In the genomic region with DNA sequence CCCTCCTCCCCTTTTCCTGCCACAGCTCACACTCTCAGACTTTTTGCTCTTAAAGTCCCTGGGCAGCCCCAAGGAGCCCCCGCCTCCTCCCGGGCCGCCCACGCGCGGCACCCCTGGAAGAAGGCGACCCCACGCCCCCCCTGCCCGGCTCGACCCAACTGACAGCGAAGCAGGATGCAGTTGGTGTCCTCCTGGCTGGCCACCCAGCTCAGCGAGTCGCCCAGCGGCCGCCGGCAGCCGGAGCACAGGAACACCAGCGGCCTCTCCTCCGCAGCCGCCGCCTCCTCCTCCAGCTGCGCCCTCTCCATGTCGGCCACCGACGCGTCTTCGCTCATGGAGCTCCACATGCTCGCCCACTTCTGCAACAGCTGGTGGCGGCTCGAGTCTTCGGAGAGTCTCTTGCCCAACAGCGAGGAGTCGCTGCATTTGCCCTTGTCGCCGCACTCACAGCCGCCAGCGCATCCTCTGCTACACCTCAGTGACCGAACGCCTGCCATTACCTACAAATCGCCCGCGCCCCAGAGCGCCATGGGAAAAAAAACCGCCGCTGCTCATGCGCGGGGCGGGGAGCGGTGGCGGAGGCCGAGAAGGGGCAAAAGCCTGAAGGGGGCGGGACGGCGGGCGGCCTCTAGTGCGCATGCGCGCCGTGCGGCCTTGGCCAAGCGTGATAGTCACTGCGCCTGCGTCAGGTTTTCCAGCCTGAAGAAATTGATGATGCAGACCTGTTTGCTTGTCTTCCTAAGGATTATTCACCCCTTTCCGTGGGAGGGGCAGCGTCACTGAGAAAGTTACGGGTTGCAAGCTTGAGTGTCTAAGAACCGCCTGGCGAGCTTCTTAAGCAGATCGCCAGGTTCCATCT, we compare ENCODE assay signal across 8 cellular contexts. TPM values are rescaled to one million over a fixed set of nuclear protein-coding genes. Genes with fewer than 3 reads are reported as not detected.
DNase-seq lines count a peak whose midpoint lies in the region; ATAC-seq, FAIRE-seq and TF ChIP-seq lines count a peak whose summit lies in the region.

A gene with protein sequence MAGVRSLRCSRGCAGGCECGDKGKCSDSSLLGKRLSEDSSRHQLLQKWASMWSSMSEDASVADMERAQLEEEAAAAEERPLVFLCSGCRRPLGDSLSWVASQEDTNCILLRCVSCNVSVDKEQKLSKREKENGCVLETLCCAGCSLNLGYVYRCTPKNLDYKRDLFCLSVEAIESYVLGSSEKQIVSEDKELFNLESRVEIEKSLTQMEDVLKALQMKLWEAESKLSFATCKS (minus strand): TSS at position 532 of the 859 bp plus-strand sequence. CDS start 35 bp downstream, at position 497.

- H3K9me3 ChIP-seq in OCI-LY3 (ENCODE audit: insufficient read depth, low read length) (no peaks in the 10 kb centered on the region), endothelial cell of umbilical vein (replicated peaks; ENCODE audit: control insufficient read depth, insufficient read depth, low read length) (no peaks in the 10 kb centered on the region)

- H3K4me1 ChIP-seq in OCI-LY3 (ENCODE audit: low read length): peaks cover 11% of the 10 kb centered on the region
- H3K4me1 ChIP-seq in endothelial cell of umbilical vein (ENCODE audit: control insufficient read depth, extremely low read depth, insufficient read depth, low read length): peaks cover 16% of the 10 kb centered on the region

- TF ChIP-seq CTCF in OCI-LY3 (IDR thresholded peaks at IDR 0.05; ENCODE audit: low read depth, low read length) (no peak), endothelial cell of umbilical vein (IDR thresholded peaks at IDR 0.05; ENCODE audit: extremely low read depth in 1 of 2, insufficient read depth in 1 of 2, low read depth in 1 of 2, low read length in 2 of 2) (no peak)

- DNase-seq in D341Med (ENCODE audit: low spot score) (peak; percentile 99), HuH-7 (ENCODE audit: low spot score) (peak; percentile 87), endothelial cell of umbilical vein (ENCODE audit: low read depth, low spot score) (peak; percentile 97), middle frontal gyrus (ENCODE audit: extremely low spot score, low spot score) (peak; percentile 90)
- peak; percentile 99 for DNase-seq in activated CD8-positive, alpha-beta memory T cell treated with anti-CD3 and anti-CD28 coated beads, Interleukin-2, amount 50 U/mL, for 48 hours
- DNase-seq in stimulated activated CD8-positive, alpha-beta memory T cell treated with anti-CD3 and anti-CD28 coated beads, Interleukin-2, amount 100 ng/mL, for 48 hours (ENCODE audit: low read depth in 2 of 2): peak; percentile 98

- H4K20me1 ChIP-seq in OCI-LY3 (ENCODE audit: insufficient read depth, low read length) (no peaks in the 10 kb centered on the region), endothelial cell of umbilical vein (replicated peaks; ENCODE audit: control insufficient read depth, extremely low read depth, insufficient read depth, low read length) (no peaks in the 10 kb centered on the region)

- peak within 1 kb of the TSS; percentile 65; the same call in 1 of the 2 replicates for H2AFZ ChIP-seq in OCI-LY3 (ENCODE audit: low read depth, low read length)
- H2AFZ ChIP-seq in endothelial cell of umbilical vein (ENCODE audit: low read depth, low read length): peak within 1 kb of the TSS; percentile 79

- H3K27ac ChIP-seq in OCI-LY3 (ENCODE audit: low read length): no peak within 1 kb of the TSS
- H3K27ac ChIP-seq in endothelial cell of umbilical vein (ENCODE audit: insufficient read depth, low read depth, low read length): peak within 1 kb of the TSS; percentile 31

- H3K36me3 ChIP-seq in OCI-LY3 (replicated peaks; ENCODE audit: low read depth, low read length): no peaks in the 10 kb centered on the region
- no peaks in the 10 kb centered on the region for H3K36me3 ChIP-seq in endothelial cell of umbilical vein (ENCODE audit: control insufficient read depth in 2 of 2, extremely low read depth in 1 of 2, insufficient read depth in 2 of 2, low read length in 2 of 2)

- peaks cover 33% of the 10 kb centered on the region for H3K79me2 ChIP-seq in OCI-LY3 (ENCODE audit: low read length)
- H3K79me2 ChIP-seq in endothelial cell of umbilical vein (ENCODE audit: control insufficient read depth, insufficient read depth, low read length): peaks cover 13% of the 10 kb centered on the region

- ATAC-seq in GM21515 (IDR thresholded peaks at IDR 0.05; ENCODE audit: unreplicated experiment): peak; percentile 93

- no TSS peak for BruUV-seq in endothelial cell of umbilical vein (replicated peaks; lab: Mats Ljungman, UMichigan)

- no peaks in the 10 kb centered on the region for H3K27me3 ChIP-seq in OCI-LY3 (ENCODE audit: low read depth, low read length)
- no peaks in the 10 kb centered on the region for H3K27me3 ChIP-seq in endothelial cell of umbilical vein (ENCODE audit: control insufficient read depth in 2 of 2, insufficient read depth in 2 of 2, low read length in 2 of 2)

- peak within 1 kb of the TSS; percentile 86 for H3K4me3 ChIP-seq in OCI-LY3 (ENCODE audit: low read length)
- peak within 1 kb of the TSS; percentile 63 to 90 (median 87) for H3K4me3 ChIP-seq in endothelial cell of umbilical vein (replicated peaks in 1 of 3; ENCODE audit: insufficient read depth in 1 of 3, low read depth in 1 of 3, low read length in 3 of 3)

- dilution Hi-C loops in endothelial cell of umbilical vein (cut with MboI; ENCODE audit: extremely low pct_ligation_motif_present, low sequenced_read_pairs): no loop called here

- H3K9ac ChIP-seq in OCI-LY3 (ENCODE audit: low read length): peak within 1 kb of the TSS; percentile 70
- H3K9ac ChIP-seq in endothelial cell of umbilical vein (replicated peaks; ENCODE audit: extremely low read depth, insufficient read depth, low read length): peak within 1 kb of the TSS; percentile 64

- FAIRE-seq in endothelial cell of umbilical vein (lab: Jason Lieb, UNC): peak; percentile 97

- peak within 1 kb of the TSS; percentile 90 for H3K4me2 ChIP-seq in OCI-LY3 (ENCODE audit: low read length)
- peak within 1 kb of the TSS; percentile 97 for H3K4me2 ChIP-seq in endothelial cell of umbilical vein (ENCODE audit: insufficient read depth, low read length)

- intact Hi-C loops in endothelial cell of umbilical vein (cut with micrococcal nuclease): loop anchor here (1.0 to 2.0 kb wide), 2 partner anchors 323 to 548 kb away; no protein-coding TSS in a partner anchor

- CTCF ChIA-PET in endothelial cell of umbilical vein (lab: Charles Lee): interaction anchor here (0.6 to 0.8 kb wide), 4 partner anchors 22 to 413 kb away, joined by 3 read pairs; no protein-coding TSS in a partner anchor

- H3K9me1 ChIP-seq in endothelial cell of umbilical vein (replicated peaks; ENCODE audit: control insufficient read depth, extremely low read depth, insufficient read depth, low read length): no peaks in the 10 kb centered on the region

- POLR2A ChIA-PET in endothelial cell of umbilical vein (lab: Charles Lee): interaction anchor here (0.5 to 0.6 kb wide), 2 partner anchors 9 to 114 kb away, joined by 3 to 4 read pairs; no protein-coding TSS in a partner anchor

- peak; percentile 84 for TF ChIP-seq POLR2A in endothelial cell of umbilical vein (IDR thresholded peaks at IDR 0.05; ENCODE audit: low read depth, low read length)

TF ChIP-seq in endothelial cell of umbilical vein, 7 proteins besides CTCF, POLR2A, EP300 and RAD21:
- TF ChIP-seq POLR2AphosphoS5 (IDR thresholded peaks at IDR 0.05; ENCODE audit: insufficient read depth, low read depth, low read length): peak; percentile 77
- TF ChIP-seq FOS (IDR thresholded peaks at IDR 0.05; ENCODE audit: borderline replicate concordance, insufficient read depth, low read length): no peak
- TF ChIP-seq MAX (IDR thresholded peaks at IDR 0.05; ENCODE audit: insufficient read depth, insufficient read length): peak; percentile 1
- TF ChIP-seq JUN (IDR thresholded peaks at IDR 0.05; ENCODE audit: borderline replicate concordance, insufficient read depth, insufficient read length, low read depth): no peak
- TF ChIP-seq GATA2 (IDR thresholded peaks at IDR 0.05; ENCODE audit: insufficient read depth, insufficient read length, low read depth, low read length): no peak
- no peak for TF ChIP-seq MYC (IDR thresholded peaks at IDR 0.05; ENCODE audit: low read depth, low read length)
- TF ChIP-seq EZH2 (IDR thresholded peaks at IDR 0.05; ENCODE audit: borderline replicate concordance, low read depth, low read length, severe bottlenecking): no peak

RNA-seq across cellular contexts. Expression of the gene that starts here (rescaled TPM):
- total RNA-seq in endothelial cell of umbilical vein: 19.4 and 19.7 TPM in 2 replicates
- 6.3 and 7.9 TPM in 2 replicates for polyA plus RNA-seq in endothelial cell of umbilical vein
- polyA plus RNA-seq in endothelial cell of umbilical vein (2011; cell fraction: cytosol; rRNA removed): 10.1 and 10.7 TPM in 2 replicates
- polyA plus RNA-seq in endothelial cell of umbilical vein (2011; cell fraction: nucleus; rRNA removed): 2.2 and 4.7 TPM in 2 replicates
- 10.7 and 15.0 TPM in 2 replicates for polyA plus RNA-seq in endothelial cell of umbilical vein (2012)
- 2.2 and 4.8 TPM in 2 replicates for polyA minus RNA-seq in endothelial cell of umbilical vein
- polyA minus RNA-seq in endothelial cell of umbilical vein (2011; cell fraction: cytosol; rRNA and poly(A)+ RNA removed): 6.6 TPM
- 0.96 and 1.1 TPM in 2 replicates for polyA minus RNA-seq in endothelial cell of umbilical vein (2011; cell fraction: nucleus; rRNA and poly(A)+ RNA removed)
